Comparison of ENCODE assay signal across 6 cellular contexts in genomic region chr3:49173116-49173791, GRCh38. TPM values are rescaled to one million over a fixed set of nuclear protein-coding genes. Genes with fewer than 3 reads are reported as not detected.
DNase-seq lines count a peak whose midpoint lies in the region; ATAC-seq lines count a peak whose summit lies in the region.

No MANE protein-coding gene starts in this region.

- no peaks in the 10 kb centered on the region for H3K36me3 Mint-ChIP-seq in activated CD4-positive, alpha-beta T cell treated with anti-CD3 and anti-CD28 coated beads, Interleukin-2, amount 10 ng/mL, durations not matched to agents 24 days and 14 days (ENCODE audit: low read depth)

- no peaks in the 10 kb centered on the region for H3K9me3 ChIP-seq in mesodermal cell (ENCODE audit: control insufficient read depth, low read length)

- 8% methylated on average over 1 of the region's 3 CpGs; no CpG with 5 or more reads in 1 of the 2 experiments for WGBS in mesodermal cell (ENCODE audit: insufficient coverage in 2 of 2), 2 experiments

- ATAC-seq in GM21367 (IDR thresholded peaks at IDR 0.05; ENCODE audit: unreplicated experiment) (no peak), HG02571 (IDR thresholded peaks at IDR 0.05; ENCODE audit: unreplicated experiment) (no peak)

- peak; percentile 66 for DNase-seq in DMS153 (lab: John Stamatoyannopoulos, UW)
- peak; percentile 59 for DNase-seq in astrocyte of the hippocampus (ENCODE audit: low read depth, low spot score)
- DNase-seq in activated CD4-positive, alpha-beta T cell treated with anti-CD3 and anti-CD28 coated beads, Interleukin-2, amount 10 ng/mL, durations not matched to agents 24 days and 14 days: no peak

- peaks cover 8% of the 10 kb centered on the region for H3K4me1 Mint-ChIP-seq in activated CD4-positive, alpha-beta T cell treated with anti-CD3 and anti-CD28 coated beads, Interleukin-2, amount 10 ng/mL, durations not matched to agents 24 days and 14 days

- H3K27me3 Mint-ChIP-seq in activated CD4-positive, alpha-beta T cell treated with anti-CD3 and anti-CD28 coated beads, Interleukin-2, amount 10 ng/mL, durations not matched to agents 24 days and 14 days: no peaks in the 10 kb centered on the region

- H3K36me3 ChIP-seq in mesodermal cell (ENCODE audit: control insufficient read depth, insufficient read depth, low read length): peaks cover 31% of the 10 kb centered on the region

- peak overlapping the region; percentile 92 for H3K27ac ChIP-seq in mesodermal cell (ENCODE audit: low read depth, low read length, severe bottlenecking)

- no peaks in the 10 kb centered on the region for H3K9me3 Mint-ChIP-seq in activated CD4-positive, alpha-beta T cell treated with anti-CD3 and anti-CD28 coated beads, Interleukin-2, amount 10 ng/mL, durations not matched to agents 24 days and 14 days

- no peak overlapping the region for H3K4me3 Mint-ChIP-seq in activated CD4-positive, alpha-beta T cell treated with anti-CD3 and anti-CD28 coated beads, Interleukin-2, amount 10 ng/mL, durations not matched to agents 24 days and 14 days

- peaks cover 21% of the 10 kb centered on the region for H3K4me1 ChIP-seq in mesodermal cell (ENCODE audit: control insufficient read depth, insufficient read depth, low read length, poor library complexity, severe bottlenecking)

- H3K4me3 ChIP-seq in mesodermal cell (ENCODE audit: extremely low read depth, insufficient read depth, low read length, poor library complexity, severe bottlenecking): peak overlapping the region; percentile 85

- intact Hi-C loops in activated CD4-positive, alpha-beta T cell treated with anti-CD3 and anti-CD28 coated beads, Interleukin-2, amount 10 ng/mL, durations not matched to agents 24 days and 14 days (cut with micrococcal nuclease): no loop called here

- no peak overlapping the region for H3K27ac Mint-ChIP-seq in activated CD4-positive, alpha-beta T cell treated with anti-CD3 and anti-CD28 coated beads, Interleukin-2, amount 10 ng/mL, durations not matched to agents 24 days and 14 days

RNA-seq across cellular contexts. Expression of gene KLHDC8B, which starts 1.9 kb away (rescaled TPM):
- 46.1 TPM for polyA plus RNA-seq in mesodermal cell (2013, experiment 1 of 2)
- 40.2 TPM for polyA plus RNA-seq in mesodermal cell (2013, experiment 2 of 2)
- 1.5 and 2.3 TPM in 2 replicates for total RNA-seq in activated CD4-positive, alpha-beta T cell treated with anti-CD3 and anti-CD28 coated beads, Interleukin-2, amount 10 ng/mL, durations not matched to agents 24 days and 14 days

RNA-seq across cellular contexts. Expression of gene CCDC71, which starts 7.1 kb away (rescaled TPM):
- 26.5 TPM for polyA plus RNA-seq in mesodermal cell (2013, experiment 1 of 2)
- 20.6 TPM for polyA plus RNA-seq in mesodermal cell (2013, experiment 2 of 2)
- total RNA-seq in activated CD4-positive, alpha-beta T cell treated with anti-CD3 and anti-CD28 coated beads, Interleukin-2, amount 10 ng/mL, durations not matched to agents 24 days and 14 days: 25.7 and 26.7 TPM in 2 replicates

RNA-seq across cellular contexts. Expression of gene LAMB2, which starts 40.4 kb away (rescaled TPM):
- polyA plus RNA-seq in mesodermal cell (2013, experiment 1 of 2): 221 TPM
- 188 TPM for polyA plus RNA-seq in mesodermal cell (2013, experiment 2 of 2)
- not detected in 2 replicates for total RNA-seq in activated CD4-positive, alpha-beta T cell treated with anti-CD3 and anti-CD28 coated beads, Interleukin-2, amount 10 ng/mL, durations not matched to agents 24 days and 14 days

RNA-seq across cellular contexts. Expression of gene USP19, which starts 52.6 kb away (rescaled TPM):
- 38.8 TPM for polyA plus RNA-seq in mesodermal cell (2013, experiment 1 of 2)
- polyA plus RNA-seq in mesodermal cell (2013, experiment 2 of 2): 33.9 TPM
- 57.2 and 64.9 TPM in 2 replicates for total RNA-seq in activated CD4-positive, alpha-beta T cell treated with anti-CD3 and anti-CD28 coated beads, Interleukin-2, amount 10 ng/mL, durations not matched to agents 24 days and 14 days
